In the genomic region with DNA sequence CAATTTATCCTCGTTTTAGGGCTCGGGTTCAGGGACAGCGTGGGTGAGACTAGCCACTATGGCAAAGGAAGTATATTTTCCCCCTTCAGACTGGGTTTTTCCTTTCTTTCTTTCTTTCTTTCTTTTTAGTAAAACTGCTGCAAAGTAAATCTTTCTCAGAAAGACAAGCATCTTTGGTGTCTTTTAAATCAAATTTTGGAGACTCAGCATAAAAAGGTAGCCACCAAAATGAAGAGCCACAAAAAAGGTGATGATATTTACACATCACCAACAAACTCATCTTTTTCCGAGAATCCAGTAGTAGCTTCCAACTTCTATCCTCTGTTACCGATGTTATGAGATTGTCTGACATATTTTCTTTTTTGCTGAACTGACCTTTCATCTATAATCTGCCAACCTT, we compare ENCODE assay signal across 10 cellular contexts.
"Had no signal": no experiment of that assay in that cellular context is flagged by ENCODE, and none has a peak within 500 bp of the region (broad histone marks: within the 10 kb centered on the region; RNA-seq: fewer than 3 reads in every experiment).

No MANE protein-coding gene starts in this region.

- FAIRE-seq: H1 had no signal

- H3K9me3 ChIP-seq: HAP-1 had no signal

- H3K4me3 Mint-ChIP-seq: GM23338, HFFc6 had no signal

- H3K36me3 ChIP-seq: HAP-1 had no signal

- H3K27ac Mint-ChIP-seq: GM23338, HFFc6 had no signal

- H2AFZ ChIP-seq: GM23338 had no signal

- H3K4me3 ChIP-seq: GM23338, HAP-1 had no signal

- H3K9me3 Mint-ChIP-seq: GM23338 had no signal

- H3K4me2 ChIP-seq: GM23338, KMS-11 had no signal

- ATAC-seq: GM23338, HCT116 had no signal

- DNase-seq: H7, HFFc6, IMR-90, KBM-7 had no signal

- H3K9ac ChIP-seq: KMS-11 had no signal

- H3K27ac ChIP-seq: HL-60, KMS-11 had no signal
